Comparison of ENCODE assay signal across 1 cellular context in the genomic region with DNA sequence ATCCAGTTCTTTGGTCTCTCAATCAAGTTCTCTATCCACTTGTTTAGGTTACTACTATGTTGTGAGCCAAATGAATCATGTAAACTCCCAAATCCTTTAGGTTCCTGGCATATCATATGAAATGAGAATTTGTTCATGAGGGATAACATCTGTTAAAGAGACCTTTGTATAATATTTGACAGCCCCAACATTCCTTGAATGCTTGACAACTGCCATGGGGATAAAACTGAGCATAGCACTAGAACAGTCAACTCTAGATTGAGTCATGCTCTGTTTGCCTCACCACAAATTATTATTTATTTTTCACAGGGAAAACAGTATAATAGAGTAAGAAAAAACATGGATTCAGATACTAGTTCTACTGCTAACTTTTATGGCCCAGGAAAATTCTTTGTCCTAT.
TF ChIP-seq lines count a peak whose summit lies in the region.

No MANE protein-coding gene starts in this region.

TF ChIP-seq in IMR-90, 13 proteins besides CTCF, POLR2A, EP300 and RAD21:
- no peak for TF ChIP-seq RFX5 (IDR thresholded peaks at IDR 0.05; ENCODE audit: low read depth, low read length)
- no peak for TF ChIP-seq NFE2L2 (IDR thresholded peaks at IDR 0.05; ENCODE audit: low read depth, low read length)
- TF ChIP-seq CHD1 (IDR thresholded peaks at IDR 0.05; ENCODE audit: low read depth, low read length), result no peak
- no peak for TF ChIP-seq SMC3 (IDR thresholded peaks at IDR 0.05; ENCODE audit: low read depth, low read length)
- TF ChIP-seq, protein P1, sequence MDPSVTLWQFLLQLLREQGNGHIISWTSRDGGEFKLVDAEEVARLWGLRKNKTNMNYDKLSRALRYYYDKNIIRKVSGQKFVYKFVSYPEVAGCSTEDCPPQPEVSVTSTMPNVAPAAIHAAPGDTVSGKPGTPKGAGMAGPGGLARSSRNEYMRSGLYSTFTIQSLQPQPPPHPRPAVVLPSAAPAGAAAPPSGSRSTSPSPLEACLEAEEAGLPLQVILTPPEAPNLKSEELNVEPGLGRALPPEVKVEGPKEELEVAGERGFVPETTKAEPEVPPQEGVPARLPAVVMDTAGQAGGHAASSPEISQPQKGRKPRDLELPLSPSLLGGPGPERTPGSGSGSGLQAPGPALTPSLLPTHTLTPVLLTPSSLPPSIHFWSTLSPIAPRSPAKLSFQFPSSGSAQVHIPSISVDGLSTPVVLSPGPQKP (IDR thresholded peaks at IDR 0.05; ENCODE audit: borderline replicate concordance, low read depth, low read length), result no peak
